In genomic region chr19:38375098-38375493, GRCh38 we compare ENCODE assay signal across 8 cellular contexts. TPM values are rescaled to one million over a fixed set of nuclear protein-coding genes. Genes with fewer than 3 reads are reported as not detected.
A peak's percentile ranks its signal among the peaks of the same experiment; 100 is the strongest.
DNase-seq lines count a peak whose midpoint lies in the region; ATAC-seq and TF ChIP-seq lines count a peak whose summit lies in the region.

No MANE protein-coding gene starts in this region.

- H3K9ac ChIP-seq in MM.1S (ENCODE audit: low read length) = peak overlapping the region; percentile 93

- H3K4me1 ChIP-seq in MM.1S (ENCODE audit: low read length) (0 out of 2 replicates have a peak, but pooled peaks cover 3% of the 10 kb centered on the region), mucosa of descending colon (ENCODE audit: low read depth) (peaks cover 13% of the 10 kb centered on the region)

- no peaks in the 10 kb centered on the region for H3K9me3 ChIP-seq in MM.1S (replicated peaks; ENCODE audit: insufficient read depth, low read length)
- H3K9me3 ChIP-seq in mucosa of descending colon = no peaks in the 10 kb centered on the region

- ATAC-seq in mucosa of descending colon = peak; percentile 21

- no peak for DNase-seq in MM.1S
- DNase-seq in dedifferentiated amniotic fluid mesenchymal stem cell (ENCODE audit: extremely low spot score) = peak; percentile 16
- no peak for DNase-seq in mucosa of descending colon
- no peak for DNase-seq in NCI-H526 treated with DMSO at 0.1 percent for 48 hours (lab: John Stamatoyannopoulos, UW)
- no peak for DNase-seq in NCI-H446 treated with DMSO at 0.1 percent for 48 hours (lab: John Stamatoyannopoulos, UW)
- no peak for DNase-seq in pons (ENCODE audit: low spot score)
- DNase-seq in GM10248 (ENCODE audit: extremely low spot score) = no peak

- no peaks in the 10 kb centered on the region; the same call in 1 of the 2 replicates for H3K27me3 ChIP-seq in MM.1S (replicated peaks; ENCODE audit: insufficient read depth, low read length)

- CTCF ChIA-PET in GM10248 (lab: Yijun Ruan, JAX) = interaction anchor here (0.6 to 1.5 kb wide), 7 partner anchors 9 to 155 kb away, joined by 3 to 12 read pairs (median 3); partner anchors contain the start of gene FAM98C

- H2AFZ ChIP-seq in MM.1S (ENCODE audit: low read length) = peak overlapping the region; percentile 63

- H3K27ac ChIP-seq in C4-2B (peak overlapping the region; percentile 91), MM.1S (ENCODE audit: low read length) (peak overlapping the region; percentile 55; the same call in 1 of the 2 replicates)

- H3F3A ChIP-seq in MM.1S (ENCODE audit: insufficient read depth, low read length) = no peaks in the 10 kb centered on the region

- POLR2A ChIA-PET in GM10248 (lab: Yijun Ruan, JAX) = interaction anchor here (1.0 to 3.2 kb wide), 4 partner anchors 11 to 28 kb away, joined by 5 to 40 read pairs (median 10); partner anchors contain the start of genes FAM98C, GGN and SPRED3

- H4K20me1 ChIP-seq in MM.1S (ENCODE audit: insufficient read depth, low read length) = no peaks in the 10 kb centered on the region

- TF ChIP-seq CTCF in C4-2B (conservative IDR thresholded peaks at IDR 0.05) (no peak), MM.1S (IDR thresholded peaks at IDR 0.05; ENCODE audit: low read length) (no peak), mucosa of descending colon (IDR thresholded peaks at IDR 0.05) (no peak), GM10248 (IDR thresholded peaks at IDR 0.05; ENCODE audit: control extremely low read depth, extremely low read depth, low read depth, missing control alignments) (no peak)

- H3K79me2 ChIP-seq in MM.1S (ENCODE audit: low read length) = peaks cover 41% of the 10 kb centered on the region

- H3K4me3 ChIP-seq in MM.1S (ENCODE audit: low read length) = peak overlapping the region; percentile 89
- H3K4me3 ChIP-seq in mucosa of descending colon = peak overlapping the region; percentile 83

- no peaks in the 10 kb centered on the region for H3K9me2 ChIP-seq in MM.1S (replicated peaks; ENCODE audit: insufficient read depth, low read length)

- intact Hi-C loops in mucosa of descending colon (cut with DNase I, micrococcal nuclease) = no loop called here

- H3K4me2 ChIP-seq in MM.1S (ENCODE audit: low read depth, low read length) = peak overlapping the region; percentile 89

- no peaks in the 10 kb centered on the region for H3K36me3 ChIP-seq in MM.1S (replicated peaks; ENCODE audit: insufficient read depth, low read length)
- H3K36me3 ChIP-seq in mucosa of descending colon (ENCODE audit: low read depth) = peaks cover 5% of the 10 kb centered on the region

RNA-seq across cellular contexts. Expression of gene PSMD8, which starts 0.7 kb away (rescaled TPM):
- total RNA-seq in mucosa of descending colon = 100 to 1,000 TPM; 121 to 144 (median 141) TPM

RNA-seq across cellular contexts. Expression of gene GGN, which starts 12.7 kb away (rescaled TPM):
- total RNA-seq in mucosa of descending colon = under 1 TPM in 2 of 3 donors, not detected in 1; 0.12 to 0.20 TPM

RNA-seq across cellular contexts. Expression of gene SPRED3, which starts 13.4 kb away (rescaled TPM):
- total RNA-seq in mucosa of descending colon = under 1 TPM; 0.46 to 0.82 (median 0.80) TPM

RNA-seq across cellular contexts. Expression of gene FAM98C, which starts 27.8 kb away (rescaled TPM):
- total RNA-seq in mucosa of descending colon = 10 to 100 TPM; 24.1 to 42.3 (median 30.1) TPM

RNA-seq across cellular contexts. Expression of gene CATSPERG, which starts 39.5 kb away (rescaled TPM):
- total RNA-seq in mucosa of descending colon = 10 to 100 TPM in 2 of 3 donors, 1 to 10 TPM in 1; 8.1 to 14.2 (median 10.1) TPM
